ENCODE assay signal across 9 cellular contexts in the genomic region with DNA sequence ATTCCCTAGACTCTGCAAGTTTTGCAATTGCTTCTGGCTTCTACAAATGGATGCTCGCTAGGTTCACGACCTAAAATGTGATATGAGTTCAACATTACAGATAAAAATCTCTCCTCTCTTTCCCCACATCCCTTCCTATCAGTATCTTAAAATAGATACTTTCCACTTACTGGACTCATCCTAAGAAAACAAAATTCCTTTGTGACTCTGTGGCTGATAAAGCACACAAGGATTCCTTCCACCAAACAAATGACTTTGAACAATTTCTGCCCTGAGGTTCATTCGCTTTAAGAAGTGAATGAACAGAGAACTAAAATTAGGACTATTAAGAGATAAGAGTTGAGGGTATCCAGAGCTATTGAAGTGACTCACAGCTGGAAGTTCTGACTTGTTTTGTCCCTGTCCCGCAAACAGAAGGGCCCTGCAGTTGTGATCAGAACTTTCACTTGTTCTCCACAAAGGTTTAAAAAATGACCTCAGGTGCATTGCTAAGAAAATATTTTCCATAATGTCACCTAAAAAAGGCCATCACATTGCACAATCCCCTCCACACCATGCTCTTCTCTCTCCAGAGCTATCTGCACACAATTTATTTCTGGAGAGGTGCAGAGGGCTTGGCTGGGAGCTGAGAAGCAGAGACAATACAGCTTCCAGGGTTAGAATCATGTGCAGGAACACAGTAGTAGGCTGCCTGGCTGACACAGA.
DNase-seq lines count a peak whose midpoint lies in the region; ATAC-seq, FAIRE-seq and TF ChIP-seq lines count a peak whose summit lies in the region.
"Had no signal": no experiment of that assay in that cellular context is flagged by ENCODE, and none has a peak within 500 bp of the region (broad histone marks: within the 10 kb centered on the region; RNA-seq: fewer than 3 reads in every experiment).

No MANE protein-coding gene starts in this region.

- CTCF ChIA-PET in naive thymus-derived CD4-positive, alpha-beta T cell (lab: Charles Lee): interaction anchor here (0.6 to 1.0 kb wide), 3 partner anchors 22 to 50 kb away, joined by 3 to 4 read pairs (median 3); no protein-coding TSS in a partner anchor

- FAIRE-seq in RCC 7860 (lab: Jason Lieb, UNC): peak; percentile 62

- DNase-seq in ELR (ENCODE audit: low read depth) (peak; percentile 37), RCC 7860 (ENCODE audit: low spot score) (peak; percentile 67), dedifferentiated amniotic fluid mesenchymal stem cell (ENCODE audit: extremely low spot score) (peak; percentile 19), NCI-H446 (lab: John Stamatoyannopoulos, UW) (no peak), sigmoid colon (no peak)
- no peak for DNase-seq in naive thymus-derived CD4-positive, alpha-beta T cell
- DNase-seq: activated CD8-positive, alpha-beta memory T cell treated with anti-CD3 and anti-CD28 coated beads for 24 hours had no signal

- POLR2A ChIA-PET in naive thymus-derived CD4-positive, alpha-beta T cell (lab: Charles Lee): interaction anchor here (0.6 to 1.7 kb wide), 6 partner anchors 12 to 216 kb away, joined by 3 to 7 read pairs (median 4); no protein-coding TSS in a partner anchor

- H3K36me3 ChIP-seq in naive thymus-derived CD4-positive, alpha-beta T cell (ENCODE audit: control insufficient read depth in 2 of 3, insufficient read depth in 3 of 3, low read length in 3 of 3): no peaks in the 10 kb centered on the region
- no peaks in the 10 kb centered on the region for H3K36me3 ChIP-seq in sigmoid colon

- no peak for TF ChIP-seq EP300 in sigmoid colon (IDR thresholded peaks at IDR 0.05)

- no peaks in the 10 kb centered on the region for H3K9me3 Mint-ChIP-seq in naive thymus-derived CD4-positive, alpha-beta T cell

- H3K9me3 ChIP-seq in naive thymus-derived CD4-positive, alpha-beta T cell (ENCODE audit: control insufficient read depth in 2 of 3, low read length in 3 of 3): no peaks in the 10 kb centered on the region
- H3K9me3 ChIP-seq in sigmoid colon: no peaks in the 10 kb centered on the region

- H3K27ac ChIP-seq in naive thymus-derived CD4-positive, alpha-beta T cell (ENCODE audit: low read depth, low read length): no peak overlapping the region
- H3K27ac ChIP-seq in sigmoid colon: peak overlapping the region in 2 of 4 donors; percentile 15 to 24

- ATAC-seq in naive thymus-derived CD4-positive, alpha-beta T cell: no peak
- ATAC-seq in GM19467 (IDR thresholded peaks at IDR 0.05; ENCODE audit: unreplicated experiment) (no peak), HG02571 (IDR thresholded peaks at IDR 0.05; ENCODE audit: unreplicated experiment) (no peak)

- H3K27me3 Mint-ChIP-seq in naive thymus-derived CD4-positive, alpha-beta T cell: no peaks in the 10 kb centered on the region

- peak overlapping the region in 7 of 10 donors; percentile 0 to 72 (median 53) for H3K4me3 Mint-ChIP-seq in naive thymus-derived CD4-positive, alpha-beta T cell

- intact Hi-C loops in naive thymus-derived CD4-positive, alpha-beta T cell (cut with micrococcal nuclease): no loop called here
- intact Hi-C loops in sigmoid colon (cut with DNase I): no loop called here

- no peak for TF ChIP-seq CTCF in sigmoid colon (IDR thresholded peaks at IDR 0.05)

- peaks cover 79 to 100% of the 10 kb centered on the region in 2 donors for H3K4me1 ChIP-seq in naive thymus-derived CD4-positive, alpha-beta T cell (ENCODE audit: control insufficient read depth in 2 of 2, insufficient read depth in 2 of 2, low read length in 2 of 2)
- H3K4me1 ChIP-seq in sigmoid colon: peaks cover 0 to 61% (median 29%) of the 10 kb centered on the region in 4 donors

- WGBS in sigmoid colon, 2 donors: 82 to 86% methylated on average over 4 of the region's 4 CpGs

- H3K4me3 ChIP-seq in naive thymus-derived CD4-positive, alpha-beta T cell (ENCODE audit: low read length): no peak overlapping the region
- no peak overlapping the region for H3K4me3 ChIP-seq in sigmoid colon

- H3K36me3 Mint-ChIP-seq in naive thymus-derived CD4-positive, alpha-beta T cell: peaks cover 0 to 12% (median 4%) of the 10 kb centered on the region in 5 donors

- peak overlapping the region in 6 of 9 donors; percentile 38 to 91 (median 68) for H3K27ac Mint-ChIP-seq in naive thymus-derived CD4-positive, alpha-beta T cell

- TF ChIP-seq POLR2A in sigmoid colon (IDR thresholded peaks at IDR 0.05): no peak

- H3K27me3 ChIP-seq in naive thymus-derived CD4-positive, alpha-beta T cell (ENCODE audit: control insufficient read depth in 2 of 2, insufficient read depth in 2 of 2, low read length in 2 of 2): no peaks in the 10 kb centered on the region
- no peaks in the 10 kb centered on the region for H3K27me3 ChIP-seq in sigmoid colon

- H3K4me1 Mint-ChIP-seq in naive thymus-derived CD4-positive, alpha-beta T cell: peaks cover 77 to 100% (median 96%) of the 10 kb centered on the region in 7 donors

Comparison
In these comparisons a context has a peak if more than half of its experiments do, and no peak if none do; other contexts are left out.
1. DNase-seq: peak in ELR (single experiment), RCC 7860 (single experiment) and dedifferentiated amniotic fluid mesenchymal stem cell (single experiment); none in naive thymus-derived CD4-positive, alpha-beta T cell (0 of 9), NCI-H446 (0 of 2) and sigmoid colon (single experiment).